Comparison of ENCODE assay signal across 25 cellular contexts in genomic region chr7:26590709-26591108, GRCh38.
"Had no signal": no experiment of that assay in that cellular context is flagged by ENCODE, and none has a peak within 500 bp of the region (broad histone marks: within the 10 kb centered on the region; RNA-seq: fewer than 3 reads in every experiment).

No MANE protein-coding gene starts in this region.

- H3K4me1 ChIP-seq: foreskin keratinocyte, neural progenitor cell, parathyroid adenoma, testis had no signal

- ATAC-seq: esophagus mucosa; foreskin keratinocyte; gastroesophageal sphincter; heart left ventricle; left lobe of liver; naive thymus-derived CD4-positive, alpha-beta T cell; stimulated activated effector memory CD8-positive, alpha-beta T cell treated with anti-CD3 and anti-CD28 coated beads, Interleukin-12 subunit alpha, Interleukin-12 subunit beta, amount 100 ng/mL, for 72 hours; stimulated activated naive CD8-positive, alpha-beta T cell treated with anti-CD3 and anti-CD28 coated beads, Interleukin-15, Interleukin-2, amounts not matched to agents 100 U/mL and 50 U/mL, for 24 hours had no signal

- H2AFZ ChIP-seq: hepatocyte, neural progenitor cell, parathyroid adenoma had no signal

- H3K9me3 ChIP-seq: gastroesophageal sphincter, heart left ventricle, right atrium auricular region, sigmoid colon, testis, tibial artery had no signal

- H3K27me3 ChIP-seq: neural progenitor cell, right atrium auricular region, sigmoid colon, testis, tibial artery had no signal

- H3K79me2 ChIP-seq: hepatocyte, parathyroid adenoma had no signal

- H3K4me2 ChIP-seq: hepatocyte, neural progenitor cell had no signal

- H3K27ac ChIP-seq: epithelial cell of prostate, foreskin keratinocyte, gastroesophageal sphincter, heart left ventricle, hepatocyte, neural progenitor cell, parathyroid adenoma, right atrium auricular region, sigmoid colon, testis, tibial artery had no signal

- H3K36me3 ChIP-seq: gastroesophageal sphincter, heart left ventricle, neural progenitor cell, right atrium auricular region, sigmoid colon, tibial artery had no signal

- H3K9ac ChIP-seq: neural progenitor cell, parathyroid adenoma had no signal

- H3K4me3 ChIP-seq: gastroesophageal sphincter, heart left ventricle, hepatocyte, neural progenitor cell, right atrium auricular region, sigmoid colon, testis, tibial artery had no signal

- FAIRE-seq: colon, kidney had no signal

- DNase-seq: effector CD8-positive, alpha-beta T cell; endodermal cell; foreskin keratinocyte; heart left ventricle; kidney; mesendoderm; midbrain; naive thymus-derived CD4-positive, alpha-beta T cell; sigmoid colon; stimulated activated CD4-positive, alpha-beta T cell treated with anti-CD3 and anti-CD28 coated beads, Interleukin-2, amount 100 ng/mL, for 24 hours; stimulated activated CD4-positive, alpha-beta T cell treated with anti-CD3 and anti-CD28 coated beads, Interleukin-4, amount 100 ng/mL, for 24 hours; stimulated activated naive CD8-positive, alpha-beta T cell treated with anti-CD3 and anti-CD28 coated beads, Interleukin-15, Interleukin-2, amounts not matched to agents 100 U/mL and 50 U/mL, for 24 hours; substantia nigra; testis; tibial artery had no signal
